8 cellular contexts compared by ENCODE assay signal in genomic region chr7:142385528-142386340, GRCh38.
DNase-seq lines count a peak whose midpoint lies in the region; ATAC-seq, FAIRE-seq and TF ChIP-seq lines count a peak whose summit lies in the region.

No MANE protein-coding gene starts in this region.

- TF ChIP-seq CTCF in Calu3 (IDR thresholded peaks at IDR 0.05; ENCODE audit: unreplicated experiment), result peak; percentile 43

- H3K4me1 ChIP-seq in NT2/D1 (ENCODE audit: insufficient read depth, insufficient read length), result no peaks in the 10 kb centered on the region
- peaks cover 0 to 2% of the 10 kb centered on the region in 2 donors for H3K4me1 ChIP-seq in small intestine (ENCODE audit: control insufficient read depth in 2 of 2, insufficient read depth in 1 of 2, low read depth in 1 of 2, low read length in 1 of 2)

- intact Hi-C loops in Calu3 (cut with micrococcal nuclease; ENCODE audit: unreplicated experiment) (loop anchor here (2.0 kb wide), 1 partner anchor 99 kb away; no protein-coding TSS in a partner anchor), left ventricle myocardium superior (cut with micrococcal nuclease) (no loop called here)

- no peak overlapping the region for H3K9ac ChIP-seq in NT2/D1 (ENCODE audit: insufficient read length, low read depth)

- no peak overlapping the region for H3K27ac Mint-ChIP-seq in Calu3 (ENCODE audit: unreplicated experiment)
- H3K27ac Mint-ChIP-seq in activated naive CD8-positive, alpha-beta T cell treated with anti-CD3 and anti-CD28 coated beads, Interleukin-2, amount 10 ng/mL, durations not matched to agents 7 days and 5 days, result peak overlapping the region; percentile 79

- H3K36me3 ChIP-seq in NT2/D1 (ENCODE audit: insufficient read depth, insufficient read length, low read length) (no peaks in the 10 kb centered on the region), small intestine (ENCODE audit: control insufficient read depth in 2 of 2, insufficient read depth in 2 of 2, low read length in 2 of 2) (no peaks in the 10 kb centered on the region)

- peak; percentile 57 for DNase-seq in Calu3
- peak; percentile 63 for DNase-seq in NT2/D1 (ENCODE audit: low read depth, low spot score)
- no peak for DNase-seq in activated naive CD8-positive, alpha-beta T cell treated with anti-CD3 and anti-CD28 coated beads, Interleukin-2, amount 10 ng/mL, durations not matched to agents 7 days and 5 days
- no peak for DNase-seq in left ventricle myocardium superior
- peak; percentile 65 for DNase-seq in small intestine
- no peak for DNase-seq in 8988T

- peaks cover 17% of the 10 kb centered on the region for H3K4me1 Mint-ChIP-seq in Calu3 (ENCODE audit: low read depth, unreplicated experiment)
- H3K4me1 Mint-ChIP-seq in activated naive CD8-positive, alpha-beta T cell treated with anti-CD3 and anti-CD28 coated beads, Interleukin-2, amount 10 ng/mL, durations not matched to agents 7 days and 5 days, result peaks cover 27% of the 10 kb centered on the region

- WGBS in small intestine, 3 donors, result 35 to 40% (median 39%) methylated on average over 8 of the region's 8 CpGs

- no peak overlapping the region for H3K4me3 ChIP-seq in NT2/D1 (ENCODE audit: insufficient read length, low read depth)
- H3K4me3 ChIP-seq in small intestine (ENCODE audit: low read depth in 1 of 2, low read length in 2 of 2), result no peak overlapping the region

- POLR2A ChIA-PET in activated naive CD8-positive, alpha-beta T cell treated with anti-CD3 and anti-CD28 coated beads, Interleukin-2, amount 10 ng/mL, durations not matched to agents 7 days and 5 days (lab: Charles Lee), result no interaction called here

- H3K27me3 Mint-ChIP-seq in Calu3 (ENCODE audit: unreplicated experiment), result peaks cover 33% of the 10 kb centered on the region
- no peaks in the 10 kb centered on the region for H3K27me3 Mint-ChIP-seq in activated naive CD8-positive, alpha-beta T cell treated with anti-CD3 and anti-CD28 coated beads, Interleukin-2, amount 10 ng/mL, durations not matched to agents 7 days and 5 days

- H3K4me3 Mint-ChIP-seq in Calu3 (ENCODE audit: low read depth, unreplicated experiment), result no peak overlapping the region
- H3K4me3 Mint-ChIP-seq in activated naive CD8-positive, alpha-beta T cell treated with anti-CD3 and anti-CD28 coated beads, Interleukin-2, amount 10 ng/mL, durations not matched to agents 7 days and 5 days, result peak overlapping the region; percentile 22

- ATAC-seq in GM19372 (IDR thresholded peaks at IDR 0.05; ENCODE audit: low read depth, unreplicated experiment), result peak; percentile 68
- ATAC-seq in HG03442 (IDR thresholded peaks at IDR 0.05; ENCODE audit: unreplicated experiment), result peak; percentile 62
- peak; percentile 54 for ATAC-seq in activated naive CD8-positive, alpha-beta T cell treated with anti-CD3 and anti-CD28 coated beads, Interleukin-2, amount 10 ng/mL, durations not matched to agents 7 days and 5 days (ENCODE audit: low read depth)
- ATAC-seq in left ventricle myocardium superior, result peak; percentile 89

- no peak overlapping the region for H3K27ac ChIP-seq in small intestine (ENCODE audit: low read depth in 1 of 2, low read length in 1 of 2)

- no TSS peak for BruUV-seq in Calu3 (replicated peaks; lab: Mats Ljungman, UMichigan)

- H3K27me3 ChIP-seq in NT2/D1 (ENCODE audit: insufficient read depth, insufficient read length) (no peaks in the 10 kb centered on the region), small intestine (ENCODE audit: control insufficient read depth in 2 of 2, insufficient read depth in 2 of 2, low read length in 2 of 2) (no peaks in the 10 kb centered on the region)

- CTCF ChIA-PET in Calu3 (lab: Charles Lee), result no interaction called here

- H3K36me3 Mint-ChIP-seq in Calu3 (ENCODE audit: insufficient read depth, unreplicated experiment), result no peaks in the 10 kb centered on the region
- no peaks in the 10 kb centered on the region for H3K36me3 Mint-ChIP-seq in activated naive CD8-positive, alpha-beta T cell treated with anti-CD3 and anti-CD28 coated beads, Interleukin-2, amount 10 ng/mL, durations not matched to agents 7 days and 5 days

- no peaks in the 10 kb centered on the region for H3K9me3 ChIP-seq in NT2/D1 (ENCODE audit: insufficient read depth, low read length)
- no peaks in the 10 kb centered on the region for H3K9me3 ChIP-seq in small intestine (ENCODE audit: control insufficient read depth, low read depth)

- FAIRE-seq in small intestine (lab: Jason Lieb, UNC), result no peak

- H3K9me3 Mint-ChIP-seq in Calu3 (ENCODE audit: low read depth, unreplicated experiment), result no peaks in the 10 kb centered on the region
- no peaks in the 10 kb centered on the region for H3K9me3 Mint-ChIP-seq in activated naive CD8-positive, alpha-beta T cell treated with anti-CD3 and anti-CD28 coated beads, Interleukin-2, amount 10 ng/mL, durations not matched to agents 7 days and 5 days

Comparison
In these comparisons a context has a peak if more than half of its experiments do, and no peak if none do; other contexts are left out.
1. DNase-seq: peak in Calu3 (single experiment), NT2/D1 (single experiment) and small intestine (single experiment); none in activated naive CD8-positive, alpha-beta T cell treated with anti-CD3 and anti-CD28 coated beads, Interleukin-2, amount 10 ng/mL, durations not matched to agents 7 days and 5 days (single experiment), left ventricle myocardium superior (single experiment) and 8988T (single experiment).
2. Peak in every context shown above with its lines, with median percentiles within 50 percentile points of each other: ATAC-seq.